In the genomic region with DNA sequence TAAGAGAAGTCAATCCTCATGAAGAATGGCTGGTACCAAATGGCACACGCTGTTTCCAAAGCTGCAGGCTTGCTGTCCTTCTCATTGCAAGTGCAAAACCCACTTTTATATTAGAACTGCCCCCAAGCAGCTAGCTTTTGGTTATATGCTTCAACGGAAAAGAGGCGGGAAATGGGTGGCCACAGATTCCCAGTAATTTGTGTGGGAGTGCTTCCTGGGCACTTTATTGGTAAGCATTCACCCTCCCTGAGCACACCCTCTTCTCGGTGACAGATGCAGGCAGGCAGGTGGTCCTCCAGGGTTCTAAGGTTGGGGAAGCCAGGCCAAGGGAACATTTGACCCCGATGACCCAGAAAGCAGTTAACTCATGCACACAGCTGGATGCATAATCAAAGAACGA, we compare ENCODE assay signal across 7 cellular contexts. TPM values are rescaled to one million over a fixed set of nuclear protein-coding genes. Genes with fewer than 3 reads are reported as not detected.
"Had no signal": no experiment of that assay in that cellular context is flagged by ENCODE, and none has a peak within 500 bp of the region (broad histone marks: within the 10 kb centered on the region; RNA-seq: fewer than 3 reads in every experiment).

No MANE protein-coding gene starts in this region.

- H3K4me1 ChIP-seq: uterus had no signal

- H3K9me3 Mint-ChIP-seq: activated B cell treated with CpG ODN at 0.5 μM for 24 hours had no signal

- H3K27me3 ChIP-seq: foreskin keratinocyte, thyroid gland, uterus had no signal

- H3K36me3 ChIP-seq: thyroid gland, uterus had no signal

- H3K4me3 ChIP-seq: thyroid gland, uterus had no signal

- DNase-seq: activated B cell treated with CpG ODN at 0.5 μM for 24 hours, foreskin keratinocyte, left colon, mammary epithelial cell, thyroid gland, uterus had no signal

- ATAC-seq: foreskin keratinocyte, left colon had no signal

- H3K27me3 Mint-ChIP-seq: activated B cell treated with CpG ODN at 0.5 μM for 24 hours had no signal

- H3K27ac ChIP-seq: foreskin keratinocyte, thyroid gland, uterus had no signal

- H3K27ac Mint-ChIP-seq: activated B cell treated with CpG ODN at 0.5 μM for 24 hours had no signal

- H3K9me3 ChIP-seq: thyroid gland, uterus had no signal

- H3K4me3 Mint-ChIP-seq: activated B cell treated with CpG ODN at 0.5 μM for 24 hours had no signal

RNA-seq across cellular contexts. Expression of a gene that starts 29.1 kb away (rescaled TPM):
- total RNA-seq: osteocyte had no signal
